17 cellular contexts compared by ENCODE assay signal in genomic region chr5:53826503-53826902, GRCh38.
A peak's percentile ranks its signal among the peaks of the same experiment; 100 is the strongest.
DNase-seq lines count a peak whose midpoint lies in the region; ATAC-seq and TF ChIP-seq lines count a peak whose summit lies in the region.
"Had no signal": no experiment of that assay in that cellular context is flagged by ENCODE, and none has a peak within 500 bp of the region (broad histone marks: within the 10 kb centered on the region; RNA-seq: fewer than 3 reads in every experiment).

No MANE protein-coding gene starts in this region.

- H3K4me2 ChIP-seq in GM23338, result no peak overlapping the region
- peak overlapping the region; percentile 62 for H3K4me2 ChIP-seq in MM.1S (ENCODE audit: low read depth, low read length)
- H3K4me2 ChIP-seq in PC-3 (ENCODE audit: low read length), result no peak overlapping the region
- H3K4me2 ChIP-seq: BLaER1 had no signal

- H3K9me3 Mint-ChIP-seq in GM23338, result peaks cover 12% of the 10 kb centered on the region
- peaks cover 6% of the 10 kb centered on the region for H3K9me3 Mint-ChIP-seq in stimulated activated memory B cell treated with anti-CD40 and anti-IgM and Interleukin-4, amounts not matched to agents 10 μg/mL and 1 μg/mL and 100 μg/mL, for 72 hours

- BruUV-seq in PC-3 (replicated peaks; lab: Mats Ljungman, UMichigan), result no TSS peak

- H3K4me3 ChIP-seq in GM23338, result no peak overlapping the region
- H3K4me3 ChIP-seq in MM.1S (ENCODE audit: low read length), result 0 out of 2 replicates have a peak overlapping the region, but pooled peaks have one; percentile 16
- H3K4me3 ChIP-seq in PC-3 (ENCODE audit: low read length), result no peak overlapping the region
- H3K4me3 ChIP-seq: BLaER1 had no signal

- CTCF ChIA-PET in PC-3 (lab: Charles Lee), result no interaction called here

- peak overlapping the region; percentile 88; the same call in 1 of the 2 replicates for H2AFZ ChIP-seq in GM23338
- H2AFZ ChIP-seq in MM.1S (ENCODE audit: low read length), result peak overlapping the region; percentile 30; the same call in 1 of the 2 replicates
- no peak overlapping the region for H2AFZ ChIP-seq in PC-3 (ENCODE audit: low read length)

- no peaks in the 10 kb centered on the region for H3K9me3 ChIP-seq in MM.1S (replicated peaks; ENCODE audit: insufficient read depth, low read length)
- no peaks in the 10 kb centered on the region for H3K9me3 ChIP-seq in PC-3 (ENCODE audit: low read length)

- H3F3A ChIP-seq in GM23338 (replicated peaks; ENCODE audit: low read depth) (no peaks in the 10 kb centered on the region), MM.1S (ENCODE audit: insufficient read depth, low read length) (no peaks in the 10 kb centered on the region), PC-3 (ENCODE audit: low read length, unreplicated experiment) (no peaks in the 10 kb centered on the region)

- no peaks in the 10 kb centered on the region for H4K20me1 ChIP-seq in GM23338 (replicated peaks; ENCODE audit: insufficient read depth)
- H4K20me1 ChIP-seq in MM.1S (ENCODE audit: insufficient read depth, low read length), result no peaks in the 10 kb centered on the region
- H4K20me1 ChIP-seq in PC-3 (ENCODE audit: low read length), result no peaks in the 10 kb centered on the region
- H4K20me1 ChIP-seq: BLaER1 had no signal

- no peak overlapping the region for H3K4me3 Mint-ChIP-seq in GM23338
- H3K4me3 Mint-ChIP-seq in stimulated activated memory B cell treated with anti-CD40 and anti-IgM and Interleukin-4, amounts not matched to agents 10 μg/mL and 1 μg/mL and 100 μg/mL, for 72 hours, result no peak overlapping the region
- H3K4me3 Mint-ChIP-seq: CD14-positive monocyte; CD4-positive, alpha-beta memory T cell; IgD-negative memory B cell had no signal

- H3K36me3 ChIP-seq in GM23338 (ENCODE audit: insufficient read depth), result 0 out of 2 replicates have a peak, but pooled peaks cover 3% of the 10 kb centered on the region
- H3K36me3 ChIP-seq in MM.1S (replicated peaks; ENCODE audit: insufficient read depth, low read length), result no peaks in the 10 kb centered on the region
- no peaks in the 10 kb centered on the region for H3K36me3 ChIP-seq in PC-3 (ENCODE audit: low read depth, low read length)
- H3K36me3 ChIP-seq: BLaER1 had no signal

- POLR2A ChIA-PET in PC-3 (lab: Charles Lee; ENCODE audit: unreplicated experiment), result no interaction called here

- H3K27ac ChIP-seq in GM23338 (ENCODE audit: low read depth) (no peak overlapping the region), MM.1S (ENCODE audit: low read length) (peak overlapping the region; percentile 26; the same call in 1 of the 2 replicates), PC-3 (ENCODE audit: low read length) (no peak overlapping the region)
- H3K27ac ChIP-seq: BLaER1 had no signal

- peaks cover 13% of the 10 kb centered on the region; the same call in 2 of the 3 replicates for H3K36me3 Mint-ChIP-seq in GM23338 (ENCODE audit: low read depth)
- no peaks in the 10 kb centered on the region for H3K36me3 Mint-ChIP-seq in stimulated activated memory B cell treated with anti-CD40 and anti-IgM and Interleukin-4, amounts not matched to agents 10 μg/mL and 1 μg/mL and 100 μg/mL, for 72 hours
- H3K36me3 Mint-ChIP-seq: CD14-positive monocyte; CD4-positive, alpha-beta memory T cell; IgD-negative memory B cell had no signal

- DNase-seq in GM23338 (ENCODE audit: low spot score) (peak; percentile 9), MM.1S (no peak), left kidney (ENCODE audit: low read depth, low spot score) (peak; percentile 5), middle frontal gyrus (ENCODE audit: extremely low spot score, low spot score) (no peak), PC-3 (no peak)
- DNase-seq: 8988T; CD4-positive, alpha-beta memory T cell; DMS153; DMS79; GF-D8; HCEC 1CT had no signal

- ATAC-seq in GM23338, result peak; percentile 48
- ATAC-seq in stimulated activated memory B cell treated with anti-CD40 and anti-IgM and Interleukin-4, amounts not matched to agents 10 μg/mL and 1 μg/mL and 100 μg/mL, for 72 hours, result peak; percentile 54
- ATAC-seq in HG02763 (IDR thresholded peaks at IDR 0.05; ENCODE audit: unreplicated experiment), result no peak
- no peak for ATAC-seq in GM21717 (IDR thresholded peaks at IDR 0.05; ENCODE audit: unreplicated experiment)
- no peak for ATAC-seq in PC-3

- H3K79me2 ChIP-seq in GM23338 (replicated peaks; ENCODE audit: insufficient read depth) (no peaks in the 10 kb centered on the region), MM.1S (ENCODE audit: low read length) (no peaks in the 10 kb centered on the region), PC-3 (ENCODE audit: low read length) (no peaks in the 10 kb centered on the region)

- no peak overlapping the region for H3K27ac Mint-ChIP-seq in GM23338
- H3K27ac Mint-ChIP-seq in stimulated activated memory B cell treated with anti-CD40 and anti-IgM and Interleukin-4, amounts not matched to agents 10 μg/mL and 1 μg/mL and 100 μg/mL, for 72 hours, result no peak overlapping the region
- H3K27ac Mint-ChIP-seq: CD14-positive monocyte; CD4-positive, alpha-beta memory T cell; IgD-negative memory B cell had no signal

- intact Hi-C loops in PC-3 (cut with micrococcal nuclease), result no loop called here

- peak in 1 of 2 experiments; percentile 25; a peak in 2 of 4 replicates for TF ChIP-seq CTCF in GM23338 (conservative IDR thresholded peaks at IDR 0.05; ENCODE audit: low read depth in 2 of 2)
- TF ChIP-seq CTCF in MM.1S (IDR thresholded peaks at IDR 0.05; ENCODE audit: low read length), result no peak
- TF ChIP-seq CTCF in PC-3 (conservative IDR thresholded peaks at IDR 0.05; ENCODE audit: low read depth, low read length), result no peak

- H3K27me3 Mint-ChIP-seq in GM23338 (ENCODE audit: insufficient read depth, low read depth, poor library complexity), result peaks cover 3% of the 10 kb centered on the region
- H3K27me3 Mint-ChIP-seq in stimulated activated memory B cell treated with anti-CD40 and anti-IgM and Interleukin-4, amounts not matched to agents 10 μg/mL and 1 μg/mL and 100 μg/mL, for 72 hours, result no peaks in the 10 kb centered on the region
- H3K27me3 Mint-ChIP-seq: CD4-positive, alpha-beta memory T cell; IgD-negative memory B cell had no signal

- H3K27me3 ChIP-seq in GM23338 (ENCODE audit: insufficient read depth) (no peaks in the 10 kb centered on the region), MM.1S (replicated peaks; ENCODE audit: insufficient read depth, low read length) (no peaks in the 10 kb centered on the region), PC-3 (ENCODE audit: low read length) (no peaks in the 10 kb centered on the region)
- H3K27me3 ChIP-seq: BLaER1 had no signal

- no peak overlapping the region for H3K9ac ChIP-seq in MM.1S (ENCODE audit: low read length)
- H3K9ac ChIP-seq in PC-3 (ENCODE audit: low read length), result no peak overlapping the region
- H3K9ac ChIP-seq: BLaER1 had no signal

- H3K4me1 Mint-ChIP-seq in GM23338, result no peaks in the 10 kb centered on the region
- no peaks in the 10 kb centered on the region for H3K4me1 Mint-ChIP-seq in stimulated activated memory B cell treated with anti-CD40 and anti-IgM and Interleukin-4, amounts not matched to agents 10 μg/mL and 1 μg/mL and 100 μg/mL, for 72 hours
- H3K4me1 Mint-ChIP-seq: CD14-positive monocyte; CD4-positive, alpha-beta memory T cell had no signal

- H3K4me1 ChIP-seq in GM23338 (ENCODE audit: insufficient read depth) (no peaks in the 10 kb centered on the region), MM.1S (ENCODE audit: low read length) (peaks cover 17% of the 10 kb centered on the region), PC-3 (ENCODE audit: insufficient read depth, low read length) (no peaks in the 10 kb centered on the region)
- H3K4me1 ChIP-seq: BLaER1 had no signal

- H3K9me2 ChIP-seq in GM23338 (ENCODE audit: insufficient read depth) (peaks cover 14% of the 10 kb centered on the region; the same call in 1 of the 2 replicates), MM.1S (replicated peaks; ENCODE audit: insufficient read depth, low read length) (no peaks in the 10 kb centered on the region), PC-3 (replicated peaks; ENCODE audit: low read length) (no peaks in the 10 kb centered on the region)

TF ChIP-seq in GM23338, 12 proteins besides CTCF, POLR2A, EP300 and RAD21 (continues in another document):
- no peak for TF ChIP-seq ZNF114 (CRISPR knock-in tag; IDR thresholded peaks at IDR 0.05)

Comparison
In these comparisons a context has a peak if more than half of its experiments do, and no peak if none do; other contexts are left out.
1. ATAC-seq: peak in GM23338 (single experiment) and stimulated activated memory B cell treated with anti-CD40 and anti-IgM and Interleukin-4, amounts not matched to agents 10 μg/mL and 1 μg/mL and 100 μg/mL, for 72 hours (single experiment); none in HG02763 (single experiment), GM21717 (single experiment) and PC-3 (single experiment).
2. DNase-seq: peak in GM23338 (single experiment) and left kidney (single experiment); none in MM.1S (single experiment), middle frontal gyrus (single experiment) and PC-3 (single experiment).